30 cellular contexts compared by ENCODE assay signal in the genomic region with DNA sequence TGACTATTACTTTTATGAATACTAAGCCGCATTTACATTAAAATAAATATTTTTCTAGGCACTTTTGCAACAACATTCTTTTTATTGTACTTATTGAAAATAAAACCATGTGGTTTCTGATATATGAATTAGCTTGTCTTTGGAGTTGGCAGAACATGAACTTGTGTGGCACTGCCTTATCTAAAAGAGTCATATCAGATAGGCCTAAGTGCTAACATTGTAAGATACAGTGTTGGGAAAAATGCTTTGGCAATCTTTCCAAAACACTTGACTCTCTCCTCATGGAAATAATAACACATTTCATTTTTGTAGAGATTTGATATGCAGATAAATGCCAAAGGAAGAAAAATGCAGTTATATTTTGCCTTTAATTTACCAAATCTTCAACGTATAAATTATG.
"Had no signal": no experiment of that assay in that cellular context is flagged by ENCODE, and none has a peak within 500 bp of the region (broad histone marks: within the 10 kb centered on the region; RNA-seq: fewer than 3 reads in every experiment).

No MANE protein-coding gene starts in this region.

- H3K27me3 ChIP-seq: body of pancreas, esophagus squamous epithelium had no signal

- H3K36me3 Mint-ChIP-seq: activated CD4-positive, alpha-beta memory T cell treated with anti-CD3 and anti-CD28 coated beads for 36 hours; activated CD8-positive, alpha-beta memory T cell treated with anti-CD3 and anti-CD28 coated beads, Interleukin-2, amount 10 ng/mL, durations not matched to agents 7 days and 5 days; activated naive CD4-positive, alpha-beta T cell treated with anti-CD3 and anti-CD28 coated beads, Interleukin-2, amount 10 ng/mL, durations not matched to agents 7 days and 5 days; activated naive CD4-positive, alpha-beta T cell treated with anti-CD3 and anti-CD28 coated beads, Interleukin-2, amount 50 U/mL, for 72 hours; activated naive CD8-positive, alpha-beta T cell treated with anti-CD3 and anti-CD28 coated beads, Interleukin-2, amount 10 ng/mL, durations not matched to agents 7 days and 5 days had no signal

- H3K27me3 Mint-ChIP-seq: activated B cell treated with CpG ODN at 0.5 μM for 24 hours; activated CD4-positive, alpha-beta memory T cell treated with anti-CD3 and anti-CD28 coated beads for 36 hours; activated CD8-positive, alpha-beta memory T cell treated with anti-CD3 and anti-CD28 coated beads, Interleukin-2, amount 10 ng/mL, durations not matched to agents 7 days and 5 days; activated naive CD4-positive, alpha-beta T cell treated with anti-CD3 and anti-CD28 coated beads, Interleukin-2, amount 10 ng/mL, durations not matched to agents 7 days and 5 days; activated naive CD8-positive, alpha-beta T cell treated with anti-CD3 and anti-CD28 coated beads, Interleukin-2, amount 10 ng/mL, durations not matched to agents 7 days and 5 days; effector memory CD8-positive, alpha-beta T cell; T-helper 17 cell had no signal

- H3K4me1 Mint-ChIP-seq: activated B cell treated with CpG ODN at 0.5 μM for 24 hours; activated CD8-positive, alpha-beta memory T cell treated with anti-CD3 and anti-CD28 coated beads, Interleukin-2, amount 10 ng/mL, durations not matched to agents 7 days and 5 days; activated naive CD4-positive, alpha-beta T cell treated with anti-CD3 and anti-CD28 coated beads, Interleukin-2, amount 10 ng/mL, durations not matched to agents 7 days and 5 days; activated naive CD8-positive, alpha-beta T cell treated with anti-CD3 and anti-CD28 coated beads, Interleukin-2, amount 10 ng/mL, durations not matched to agents 7 days and 5 days; T-helper 17 cell had no signal

- H3K27ac Mint-ChIP-seq: activated B cell treated with CpG ODN at 0.5 μM for 24 hours; activated CD4-positive, alpha-beta memory T cell treated with anti-CD3 and anti-CD28 coated beads for 36 hours; activated CD8-positive, alpha-beta memory T cell treated with anti-CD3 and anti-CD28 coated beads, Interleukin-2, amount 10 ng/mL, durations not matched to agents 7 days and 5 days; activated CD8-positive, alpha-beta T cell treated with anti-CD3 and anti-CD28 coated beads, Interleukin-2, amount 10 ng/mL, durations not matched to agents 7 days and 5 days; activated naive CD4-positive, alpha-beta T cell treated with anti-CD3 and anti-CD28 coated beads, Interleukin-2, amount 10 ng/mL, durations not matched to agents 7 days and 5 days; activated naive CD4-positive, alpha-beta T cell treated with anti-CD3 and anti-CD28 coated beads, Interleukin-2, amount 50 U/mL, for 72 hours; activated naive CD8-positive, alpha-beta T cell treated with anti-CD3 and anti-CD28 coated beads, Interleukin-2, amount 10 ng/mL, durations not matched to agents 7 days and 5 days; activated T-cell treated with anti-CD3 and anti-CD28 coated beads, Interleukin-2, amount 50 U/mL, for 72 hours; effector memory CD8-positive, alpha-beta T cell; T-helper 17 cell; T-helper 2 cell treated with Interferon-gamma antibody and Interleukin-4, amounts not matched to agents 5 μg/mL and 100 μg/mL, for 36 hours had no signal

- H3K9me3 ChIP-seq: body of pancreas, esophagus squamous epithelium had no signal

- H3K4me3 Mint-ChIP-seq: activated B cell treated with CpG ODN at 0.5 μM for 24 hours; activated CD4-positive, alpha-beta memory T cell treated with anti-CD3 and anti-CD28 coated beads for 36 hours; activated CD8-positive, alpha-beta memory T cell treated with anti-CD3 and anti-CD28 coated beads, Interleukin-2, amount 10 ng/mL, durations not matched to agents 7 days and 5 days; activated CD8-positive, alpha-beta T cell treated with anti-CD3 and anti-CD28 coated beads, Interleukin-2, amount 10 ng/mL, durations not matched to agents 7 days and 5 days; activated naive CD4-positive, alpha-beta T cell treated with anti-CD3 and anti-CD28 coated beads, Interleukin-2, amount 10 ng/mL, durations not matched to agents 7 days and 5 days; activated naive CD8-positive, alpha-beta T cell treated with anti-CD3 and anti-CD28 coated beads, Interleukin-2, amount 10 ng/mL, durations not matched to agents 7 days and 5 days; activated T-cell treated with anti-CD3 and anti-CD28 coated beads, Interleukin-2, amount 50 U/mL, for 72 hours; effector memory CD8-positive, alpha-beta T cell; T-helper 17 cell; T-helper 2 cell treated with Interferon-gamma antibody and Interleukin-4, amounts not matched to agents 5 μg/mL and 100 μg/mL, for 36 hours had no signal

- H3K4me3 ChIP-seq: body of pancreas, esophagus squamous epithelium had no signal

- H3K4me1 ChIP-seq: esophagus squamous epithelium had no signal

- FAIRE-seq: colon had no signal

- H3K27ac ChIP-seq: body of pancreas, epithelial cell of prostate, esophagus squamous epithelium, WERI-Rb-1 had no signal

- H3K36me3 ChIP-seq: esophagus squamous epithelium, WERI-Rb-1 had no signal

- DNase-seq: activated B cell treated with CpG ODN at 0.5 μM for 24 hours; activated CD4-positive, alpha-beta memory T cell treated with anti-CD3 and anti-CD28 coated beads for 36 hours; activated CD4-positive, alpha-beta T cell treated with anti-CD3 and anti-CD28 coated beads for 48 hours; activated CD8-positive, alpha-beta memory T cell treated with anti-CD3 and anti-CD28 coated beads, Interleukin-2, amount 10 ng/mL, durations not matched to agents 7 days and 5 days; activated CD8-positive, alpha-beta memory T cell treated with anti-CD3 and anti-CD28 coated beads, Interleukin-2, amount 50 U/mL, for 4 hours; activated CD8-positive, alpha-beta T cell treated with anti-CD3 and anti-CD28 coated beads, Interleukin-2, amount 10 ng/mL, durations not matched to agents 7 days and 5 days; activated gamma-delta T cell; activated naive CD4-positive, alpha-beta T cell; activated naive CD4-positive, alpha-beta T cell treated with anti-CD3 and anti-CD28 coated beads, Interleukin-2, amount 10 ng/mL, durations not matched to agents 7 days and 5 days; activated naive CD8-positive, alpha-beta T cell treated with anti-CD3 and anti-CD28 coated beads, Interleukin-2, amount 10 ng/mL, durations not matched to agents 7 days and 5 days; activated T-cell treated with anti-CD3 and anti-CD28 coated beads, Interleukin-2, amount 50 U/mL, for 1 hour; activated T-cell treated with anti-CD3 and anti-CD28 coated beads, Interleukin-2, amount 50 U/mL, for 72 hours; body of pancreas; caudate nucleus; cortex of kidney; dermis blood vessel endothelial cell; effector CD4-positive, alpha-beta T cell; effector memory CD8-positive, alpha-beta T cell; esophagus squamous epithelium; foreskin fibroblast; head of caudate nucleus; T-helper 1 cell; T-helper 17 cell; T1000; WERI-Rb-1 had no signal

- ATAC-seq: activated CD4-positive, CD25-positive, alpha-beta regulatory T cell treated with anti-CD3 and anti-CD28 coated beads, Interleukin-2, amount 50 U/mL, for 24 hours; activated CD8-positive, alpha-beta memory T cell treated with anti-CD3 and anti-CD28 coated beads, Interleukin-2, amount 10 ng/mL, durations not matched to agents 7 days and 5 days; activated CD8-positive, alpha-beta T cell treated with anti-CD3 and anti-CD28 coated beads, Interleukin-2, amount 10 ng/mL, durations not matched to agents 7 days and 5 days; activated naive CD4-positive, alpha-beta T cell treated with anti-CD3 and anti-CD28 coated beads, Interleukin-2, amount 50 U/mL, for 72 hours; activated T-cell treated with anti-CD3 and anti-CD28 coated beads, Interleukin-2, amount 50 U/mL, for 72 hours; body of pancreas; effector memory CD8-positive, alpha-beta T cell; T-helper 17 cell had no signal

- H3K9me3 Mint-ChIP-seq: activated B cell treated with CpG ODN at 0.5 μM for 24 hours; activated naive CD4-positive, alpha-beta T cell treated with anti-CD3 and anti-CD28 coated beads, Interleukin-2, amount 10 ng/mL, durations not matched to agents 7 days and 5 days; activated naive CD8-positive, alpha-beta T cell treated with anti-CD3 and anti-CD28 coated beads, Interleukin-2, amount 10 ng/mL, durations not matched to agents 7 days and 5 days; T-helper 2 cell treated with Interferon-gamma antibody and Interleukin-4, amounts not matched to agents 5 μg/mL and 100 μg/mL, for 36 hours had no signal
